ENCODE assay signal across 15 cellular contexts in the genomic region with DNA sequence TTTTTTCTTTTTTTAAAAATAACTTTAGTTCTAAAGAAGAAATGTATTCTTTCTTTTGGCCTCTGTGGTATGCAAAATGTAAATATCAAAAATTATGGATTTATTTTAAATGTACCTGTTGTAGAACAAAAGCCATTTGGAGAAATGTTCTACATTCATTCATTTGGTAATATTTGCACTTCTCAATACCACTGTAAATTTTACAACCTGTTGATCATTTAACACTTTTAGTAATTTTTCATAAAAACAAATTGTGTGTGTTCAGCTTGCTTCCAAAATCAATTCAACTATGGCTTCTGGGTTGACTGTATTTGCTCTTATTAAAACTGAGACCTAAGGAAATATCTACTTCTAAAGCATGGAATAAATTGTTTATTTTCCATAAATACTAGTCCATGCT. TPM values are rescaled to one million over a fixed set of nuclear protein-coding genes. Genes with fewer than 3 reads are reported as not detected.
A peak's percentile ranks its signal among the peaks of the same experiment; 100 is the strongest.
DNase-seq lines count a peak whose midpoint lies in the region; ATAC-seq, FAIRE-seq and TF ChIP-seq lines count a peak whose summit lies in the region.
"Had no signal": no experiment of that assay in that cellular context is flagged by ENCODE, and none has a peak within 500 bp of the region (broad histone marks: within the 10 kb centered on the region; RNA-seq: fewer than 3 reads in every experiment).

No MANE protein-coding gene starts in this region.

- intact Hi-C loops in A673 (cut with micrococcal nuclease; ENCODE audit: unreplicated experiment) (no loop called here), PC-9 (cut with micrococcal nuclease; ENCODE audit: unreplicated experiment) (loop anchor here (5.0 to 10.0 kb wide), 4 partner anchors 70 to 1102 kb away; a partner anchor contains a TSS)

- H3K79me2 ChIP-seq in PC-9 (ENCODE audit: low read depth) (peaks cover 77% of the 10 kb centered on the region), hepatocyte (peaks cover 40% of the 10 kb centered on the region)

- no peak for ATAC-seq in left lobe of liver
- ATAC-seq: psoas muscle had no signal

- CTCF ChIA-PET in A673 (lab: Charles Lee) = no interaction called here
- CTCF ChIA-PET in PC-9 (lab: Charles Lee) = interaction anchor here (0.5 kb wide), 1 partner anchor 12 kb away, joined by 3 read pairs; no protein-coding TSS in a partner anchor

- H3K9me3 ChIP-seq in A673 (ENCODE audit: low read depth, low read length, poor library complexity, severe bottlenecking) = no peaks in the 10 kb centered on the region
- H3K9me3 ChIP-seq in PC-9 (ENCODE audit: insufficient read depth, low read depth) = no peaks in the 10 kb centered on the region
- no peaks in the 10 kb centered on the region for H3K9me3 ChIP-seq in hepatocyte (ENCODE audit: low read depth)
- H3K9me3 ChIP-seq: psoas muscle had no signal

- H3K4me3 ChIP-seq in A673 (ENCODE audit: low read depth, low read length, poor library complexity, severe bottlenecking) (peak overlapping the region; percentile 91), H7 (ENCODE audit: insufficient read depth, low read depth, low read length) (peak overlapping the region; percentile 98), PC-9 (peak overlapping the region; percentile 73), hepatocyte (peak overlapping the region; percentile 69)
- H3K4me3 ChIP-seq: psoas muscle, upper lobe of left lung had no signal

- DNase-seq in A673 (ENCODE audit: low spot score) (no peak), H7 (no peak), PC-9 (no peak), hepatocyte (ENCODE audit: low spot score) (no peak), left lobe of liver (ENCODE audit: low spot score) (no peak), RCC 7860 (ENCODE audit: low spot score) (no peak), nucleus accumbens (lab: John Stamatoyannopoulos, UW) (no peak)
- no peak for DNase-seq in activated CD4-positive, alpha-beta T cell treated with anti-CD3 and anti-CD28 coated beads for 48 hours
- DNase-seq: activated CD4-positive, alpha-beta T cell treated with anti-CD3 and anti-CD28 coated beads, Interleukin-2, amount 50 U/mL, for 4 hours; activated effector memory CD4-positive, alpha-beta T cell treated with Interleukin-2 at 50 U/mL for 16 hours; AML-193; NCI-H2171; psoas muscle; T-helper 9 cell; upper lobe of left lung had no signal

- H4K20me1 ChIP-seq in PC-9 (ENCODE audit: insufficient read depth) (no peaks in the 10 kb centered on the region), hepatocyte (ENCODE audit: insufficient read depth, poor library complexity, severe bottlenecking) (no peaks in the 10 kb centered on the region)

- H3K27me3 ChIP-seq in A673 (replicated peaks; ENCODE audit: insufficient read depth, low read depth, low read length, poor library complexity) = peaks cover 25% of the 10 kb centered on the region
- no peaks in the 10 kb centered on the region for H3K27me3 ChIP-seq in H7 (ENCODE audit: control insufficient read depth, insufficient read depth, low read length)
- no peaks in the 10 kb centered on the region for H3K27me3 ChIP-seq in PC-9 (ENCODE audit: insufficient read depth, low read depth)
- no peaks in the 10 kb centered on the region for H3K27me3 ChIP-seq in hepatocyte

- H3K4me1 ChIP-seq in A673 (ENCODE audit: insufficient read depth, low read length, poor library complexity, severe bottlenecking) = peaks cover 7% of the 10 kb centered on the region
- H3K4me1 ChIP-seq in PC-9 (replicated peaks; ENCODE audit: insufficient read depth) = peaks cover 39% of the 10 kb centered on the region
- peaks cover 8% of the 10 kb centered on the region for H3K4me1 ChIP-seq in hepatocyte (ENCODE audit: insufficient read depth)

- H2AFZ ChIP-seq in PC-9 (0 out of 2 replicates have a peak overlapping the region, but pooled peaks have one; percentile 87), hepatocyte (no peak overlapping the region)

- H3K27ac ChIP-seq in A673 (ENCODE audit: low read depth, low read length, poor library complexity, severe bottlenecking) (peak overlapping the region; percentile 97), PC-9 (peak overlapping the region; percentile 92), hepatocyte (peak overlapping the region; percentile 98)
- H3K27ac ChIP-seq: psoas muscle, upper lobe of left lung had no signal

- BruUV-seq in A673 (replicated peaks; lab: Mats Ljungman, UMichigan) (no TSS peak), PC-9 (replicated peaks; lab: Mats Ljungman, UMichigan) (no TSS peak)

- no peaks in the 10 kb centered on the region for H3K9me2 ChIP-seq in PC-9 (ENCODE audit: insufficient read depth)
- H3K9me2 ChIP-seq in hepatocyte (replicated peaks; ENCODE audit: insufficient read depth) = no peaks in the 10 kb centered on the region

- peaks cover 34% of the 10 kb centered on the region for H3F3A ChIP-seq in PC-9 (ENCODE audit: insufficient read depth, low read depth)

- FAIRE-seq in RCC 7860 (lab: Jason Lieb, UNC) = no peak

- TF ChIP-seq CTCF in A673 (conservative IDR thresholded peaks at IDR 0.05; ENCODE audit: low read depth, low read length) (no peak), PC-9 (conservative IDR thresholded peaks at IDR 0.05) (no peak), hepatocyte (IDR thresholded peaks at IDR 0.05; ENCODE audit: poor library complexity) (no peak)

- H3K4me2 ChIP-seq in PC-9 (peak overlapping the region; percentile 99), hepatocyte (peak overlapping the region; percentile 93)

- POLR2A ChIA-PET in A673 (lab: Charles Lee; ENCODE audit: low non-redundant PET) (interaction anchor here (0.7 kb wide), 1 partner anchor 12 kb away, joined by 5 read pairs; no protein-coding TSS in a partner anchor), PC-9 (lab: Charles Lee; ENCODE audit: unreplicated experiment) (interaction anchor here (0.6 to 0.7 kb wide), 4 partner anchors 9 to 895 kb away, joined by 5 to 13 read pairs (median 8); no protein-coding TSS in a partner anchor)

- H3K36me3 ChIP-seq in A673 (ENCODE audit: insufficient read depth, low read length, poor library complexity, severe bottlenecking) (no peaks in the 10 kb centered on the region), H7 (replicated peaks; ENCODE audit: control insufficient read depth, insufficient read depth, low read length) (no peaks in the 10 kb centered on the region), PC-9 (ENCODE audit: low read depth) (no peaks in the 10 kb centered on the region), hepatocyte (replicated peaks; ENCODE audit: insufficient read depth, low read depth) (no peaks in the 10 kb centered on the region)
- H3K36me3 ChIP-seq: upper lobe of left lung had no signal

RNA-seq across cellular contexts. Expression of a gene that starts 2.3 kb away (rescaled TPM):
- 75.3 and 85.4 TPM in 2 replicates for total RNA-seq in A673 (2021)
- total RNA-seq in H7 (2014; rRNA removed; shearing (Covaris generic)) = 75.6 and 108 TPM in 2 replicates
- total RNA-seq in PC-9 (2021) = 132 and 139 TPM in 2 replicates
- total RNA-seq in hepatocyte = 73.1 and 75.7 TPM in 2 replicates
- 28.9 and 31.1 TPM in 2 replicates for polyA plus RNA-seq in hepatocyte
- 0.78 TPM for total RNA-seq in left lobe of liver

RNA-seq across cellular contexts. Expression of a gene that starts 59.2 kb away (rescaled TPM):
- total RNA-seq in A673 (2021) (114 and 116 TPM in 2 replicates), PC-9 (2021) (77.0 and 112 TPM in 2 replicates), hepatocyte (41.0 and 57.2 TPM in 2 replicates), left lobe of liver (28.4 TPM)
- total RNA-seq in H7 (2014; rRNA removed; shearing (Covaris generic)) = 23.2 and 24.9 TPM in 2 replicates
- 55.4 and 57.1 TPM in 2 replicates for polyA plus RNA-seq in hepatocyte

Comparison
In these comparisons a context has a peak if more than half of its experiments do, and no peak if none do; other contexts are left out.
1. RNA of a gene that starts 2.3 kb away (total RNA-seq): 132 to 139 TPM in PC-9, 75.6 to 108 TPM in H7, 75.3 to 85.4 TPM in A673 and 73.1 to 75.7 TPM in hepatocyte; 0.78 TPM in left lobe of liver (single experiment); every median in the first group is over 10 times any median in the second.
2. Peak in every context shown above with its lines, with median percentiles within 50 percentile points of each other: H3K27ac ChIP-seq and H3K4me3 ChIP-seq.